In the genomic region with DNA sequence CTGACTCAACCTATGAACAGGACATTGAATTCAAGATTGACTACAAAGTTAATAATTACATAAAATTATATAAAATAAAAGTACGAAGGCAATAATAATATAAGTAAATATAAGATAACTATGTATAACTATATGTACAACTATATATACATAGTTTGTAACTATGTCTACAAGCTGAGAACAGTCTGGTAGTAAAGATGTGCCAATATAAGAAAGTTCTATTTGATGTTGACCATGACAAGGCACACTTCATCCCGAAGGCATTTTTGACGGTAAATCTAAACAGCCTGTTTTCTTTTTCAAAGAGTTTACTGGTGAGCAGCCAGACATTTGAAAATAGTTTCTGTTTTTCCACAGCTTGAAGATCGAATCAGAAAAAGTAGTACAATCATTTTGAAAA, we compare ENCODE assay signal across 19 cellular contexts.
A peak's percentile ranks its signal among the peaks of the same experiment; 100 is the strongest.
DNase-seq lines count a peak whose midpoint lies in the region; ATAC-seq, FAIRE-seq and TF ChIP-seq lines count a peak whose summit lies in the region.
"Had no signal": no experiment of that assay in that cellular context is flagged by ENCODE, and none has a peak within 500 bp of the region (broad histone marks: within the 10 kb centered on the region; RNA-seq: fewer than 3 reads in every experiment).

No MANE protein-coding gene starts in this region.

- no peak overlapping the region for H3K4me3 Mint-ChIP-seq in endothelial cell (ENCODE audit: unreplicated experiment)
- H3K4me3 Mint-ChIP-seq: B cell; CD8-positive, alpha-beta T cell; H9; IgD-negative memory B cell had no signal

- no peaks in the 10 kb centered on the region for H3K9me3 ChIP-seq in mucosa of descending colon

- no peaks in the 10 kb centered on the region for H3K36me3 Mint-ChIP-seq in endothelial cell (ENCODE audit: low read depth, unreplicated experiment)
- H3K36me3 Mint-ChIP-seq: CD8-positive, alpha-beta T cell; IgD-negative memory B cell had no signal

- ATAC-seq in mucosa of descending colon (peak; percentile 81), HG02981 (IDR thresholded peaks at IDR 0.05; ENCODE audit: unreplicated experiment) (no peak)
- ATAC-seq: CD8-positive, alpha-beta T cell; GM12878; HepG2 had no signal

- FAIRE-seq in endometrium (lab: Jason Lieb, UNC) = peak; percentile 90
- FAIRE-seq: GM12878, HepG2 had no signal

- intact Hi-C loops in mucosa of descending colon (cut with DNase I, micrococcal nuclease) = no loop called here

- H3K9me3 Mint-ChIP-seq in endothelial cell (ENCODE audit: unreplicated experiment) = no peaks in the 10 kb centered on the region
- H3K9me3 Mint-ChIP-seq: CD8-positive, alpha-beta T cell; H9 had no signal

- H3K27ac Mint-ChIP-seq in endothelial cell (ENCODE audit: unreplicated experiment) = no peak overlapping the region
- H3K27ac Mint-ChIP-seq: B cell; CD8-positive, alpha-beta T cell; H9; IgD-negative memory B cell had no signal

- H3K4me3 ChIP-seq in LNCaP clone FGC (ENCODE audit: low read depth, low read length) (no peak overlapping the region), mucosa of descending colon (no peak overlapping the region)
- H3K4me3 ChIP-seq: BLaER1 treated with 17β-estradiol and CSF1 and Interleukin-3, amounts not matched to agents 10 nM and 100 nM; GM12878 had no signal

- peak; percentile 90 for DNase-seq in LNCaP clone FGC (ENCODE audit: low read depth)
- no peak for DNase-seq in mucosa of descending colon
- no peak for DNase-seq in kidney glomerular epithelial cell (lab: John Stamatoyannopoulos, UW)
- no peak for DNase-seq in endothelial cell (ENCODE audit: low spot score)
- no peak for DNase-seq in KG1 (lab: John Stamatoyannopoulos, UW)
- DNase-seq: Calu3; CD8-positive, alpha-beta T cell; DMS53; DND-41; EL; GOT3; H9 had no signal

- H3K4me1 ChIP-seq in mucosa of descending colon (ENCODE audit: low read depth) = no peaks in the 10 kb centered on the region

- no peaks in the 10 kb centered on the region for H3K4me1 Mint-ChIP-seq in endothelial cell (ENCODE audit: unreplicated experiment)
- H3K4me1 Mint-ChIP-seq: B cell, IgD-negative memory B cell had no signal

- TF ChIP-seq CTCF in LNCaP clone FGC (IDR thresholded peaks at IDR 0.05; ENCODE audit: control insufficient read depth, extremely low read depth, insufficient read depth) (no peak), mucosa of descending colon (IDR thresholded peaks at IDR 0.05) (no peak), endothelial cell (IDR thresholded peaks at IDR 0.05; ENCODE audit: unreplicated experiment) (no peak)

- peaks cover 2% of the 10 kb centered on the region for H3K27me3 Mint-ChIP-seq in endothelial cell (ENCODE audit: unreplicated experiment)

- no peaks in the 10 kb centered on the region for H3K36me3 ChIP-seq in mucosa of descending colon (ENCODE audit: low read depth)
- H3K36me3 ChIP-seq: BLaER1 treated with 17β-estradiol and CSF1 and Interleukin-3, amounts not matched to agents 10 nM and 100 nM had no signal
